19 cellular contexts compared by ENCODE assay signal in the genomic region with DNA sequence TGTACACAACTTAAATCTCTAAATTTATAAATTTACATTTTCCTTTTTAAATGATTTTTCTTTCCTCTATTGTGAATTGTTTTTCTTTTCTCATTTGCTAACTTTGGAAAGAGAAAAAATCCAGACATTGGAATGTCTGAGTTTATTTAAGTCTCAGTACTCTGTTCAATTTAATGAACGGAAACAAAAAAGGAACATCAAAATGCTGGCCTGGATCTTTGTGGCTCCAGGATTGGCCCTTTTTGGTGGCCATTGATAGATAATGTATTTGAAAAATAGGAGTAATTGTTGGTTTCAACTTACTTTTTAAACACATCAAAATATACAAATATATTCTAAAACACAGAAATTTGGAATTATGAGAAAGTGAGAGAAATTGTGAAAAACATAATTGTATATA.
DNase-seq lines count a peak whose midpoint lies in the region; ATAC-seq and TF ChIP-seq lines count a peak whose summit lies in the region.
"Had no signal": no experiment of that assay in that cellular context is flagged by ENCODE, and none has a peak within 500 bp of the region (broad histone marks: within the 10 kb centered on the region; RNA-seq: fewer than 3 reads in every experiment).

No MANE protein-coding gene starts in this region.

- H3K4me2 ChIP-seq in GM23248 (ENCODE audit: unreplicated experiment) (no peak overlapping the region), MM.1S (ENCODE audit: low read depth, low read length) (no peak overlapping the region)

- H3K27me3 ChIP-seq in GM23248 (replicated peaks; ENCODE audit: insufficient read depth) (no peaks in the 10 kb centered on the region), sigmoid colon (no peaks in the 10 kb centered on the region), MM.1S (replicated peaks; ENCODE audit: insufficient read depth, low read length) (peaks cover 17% of the 10 kb centered on the region)
- H3K27me3 ChIP-seq: BE2C, Peyer's patch had no signal

- H3K79me2 ChIP-seq in GM23248 (ENCODE audit: insufficient read depth) (no peaks in the 10 kb centered on the region), MM.1S (ENCODE audit: low read length) (no peaks in the 10 kb centered on the region)

- no peak for TF ChIP-seq POLR2A in sigmoid colon (IDR thresholded peaks at IDR 0.05)

- 91 to 93% methylated on average over 1 of the region's 1 CpG for WGBS in GM23248 (ENCODE audit: low coverage in 1 of 2, low lambda C conversion rate in 2 of 2, missing lambda C conversion rate in 2 of 2), 2 experiments
- 80 to 86% methylated on average over 1 of the region's 1 CpG for WGBS in sigmoid colon, 2 donors

- in situ Hi-C loops in GM23248 (cut with MboI) (no loop called here), astrocyte of the spinal cord (cut with HindIII; ENCODE audit: low sequenced_read_pairs) (no loop called here)

- no peaks in the 10 kb centered on the region for H3K36me3 ChIP-seq in GM23248 (ENCODE audit: low read depth)
- no peaks in the 10 kb centered on the region for H3K36me3 ChIP-seq in sigmoid colon
- no peaks in the 10 kb centered on the region for H3K36me3 ChIP-seq in MM.1S (replicated peaks; ENCODE audit: insufficient read depth, low read length)
- H3K36me3 ChIP-seq: BE2C, Peyer's patch had no signal

- H3F3A ChIP-seq in GM23248 (ENCODE audit: insufficient read depth) (peaks cover 20% of the 10 kb centered on the region), MM.1S (ENCODE audit: insufficient read depth, low read length) (peaks cover 4% of the 10 kb centered on the region; the same call in 1 of the 2 replicates)

- intact Hi-C loops in sigmoid colon (cut with DNase I), result no loop called here

- H4K20me1 ChIP-seq in GM23248 (ENCODE audit: insufficient read depth) (no peaks in the 10 kb centered on the region), MM.1S (ENCODE audit: insufficient read depth, low read length) (no peaks in the 10 kb centered on the region)

- H3K27ac ChIP-seq in GM23248 (peak overlapping the region; percentile 83; the same call in 1 of the 2 replicates), sigmoid colon (peak overlapping the region in 3 of 4 donors; percentile 58 to 89 (median 67)), MM.1S (ENCODE audit: low read length) (no peak overlapping the region)
- H3K27ac ChIP-seq: Peyer's patch had no signal

- no peak for TF ChIP-seq EP300 in sigmoid colon (IDR thresholded peaks at IDR 0.05)

- no peak overlapping the region for H3K9ac ChIP-seq in GM23248
- no peak overlapping the region for H3K9ac ChIP-seq in MM.1S (ENCODE audit: low read length)

- H3K9me3 ChIP-seq in GM23248 (ENCODE audit: low read depth) (no peaks in the 10 kb centered on the region), sigmoid colon (no peaks in the 10 kb centered on the region), MM.1S (replicated peaks; ENCODE audit: insufficient read depth, low read length) (no peaks in the 10 kb centered on the region)
- H3K9me3 ChIP-seq: BE2C, Peyer's patch had no signal

- DNase-seq in GM23248 (no peak), astrocyte of the spinal cord (ENCODE audit: low read depth, low spot score) (peak; percentile 45), iris pigment epithelial cell (ENCODE audit: low read depth) (peak; percentile 49), sigmoid colon (no peak), MM.1S (no peak), NCI-H2107 treated with DMSO at 0.1 percent for 48 hours (lab: John Stamatoyannopoulos, UW; ENCODE audit: unreplicated experiment) (no peak)
- DNase-seq: ACHN; BE2C; CD4-positive, alpha-beta memory T cell; DND-41; GF-D8; Kasumi-1; NCI-H1417; NCI-H1930; NCI-H2171 treated with DMSO at 0.1 percent for 48 hours; Peyer's patch; SHP77 treated with DMSO at 0.1 percent for 48 hours had no signal

- ATAC-seq in HG03521 (IDR thresholded peaks at IDR 0.05; ENCODE audit: unreplicated experiment) (no peak), GM19023 (IDR thresholded peaks at IDR 0.05; ENCODE audit: unreplicated experiment) (no peak)

- H3K4me1 ChIP-seq in GM23248 (ENCODE audit: insufficient read depth) (peaks cover 31% of the 10 kb centered on the region), sigmoid colon (peaks cover 0 to 45% (median 32%) of the 10 kb centered on the region in 4 donors), MM.1S (ENCODE audit: low read length) (peaks cover 14% of the 10 kb centered on the region)
- H3K4me1 ChIP-seq: BE2C had no signal

- H3K9me2 ChIP-seq in GM23248 (ENCODE audit: insufficient read depth) (no peaks in the 10 kb centered on the region), MM.1S (replicated peaks; ENCODE audit: insufficient read depth, low read length) (no peaks in the 10 kb centered on the region)

- H3K4me3 ChIP-seq in GM23248 (no peak overlapping the region), astrocyte of the spinal cord (ENCODE audit: low read depth, low read length) (no peak overlapping the region), sigmoid colon (no peak overlapping the region), MM.1S (ENCODE audit: low read length) (no peak overlapping the region)
- H3K4me3 ChIP-seq: Peyer's patch had no signal

- peak overlapping the region; percentile 72 for H2AFZ ChIP-seq in GM23248
- H2AFZ ChIP-seq in MM.1S (ENCODE audit: low read length), result no peak overlapping the region

- TF ChIP-seq CTCF in astrocyte of the spinal cord (IDR thresholded peaks at IDR 0.05; ENCODE audit: low read depth, low read length) (no peak), sigmoid colon (IDR thresholded peaks at IDR 0.05) (no peak), MM.1S (IDR thresholded peaks at IDR 0.05; ENCODE audit: low read length) (no peak)

Comparison
In these comparisons a context has a peak if more than half of its experiments do, and no peak if none do; other contexts are left out.
1. DNase-seq: peak in astrocyte of the spinal cord (single experiment) and iris pigment epithelial cell (single experiment); none in GM23248 (single experiment), sigmoid colon (single experiment), MM.1S (single experiment) and NCI-H2107 treated with DMSO at 0.1 percent for 48 hours (single experiment).